Comparison of ENCODE assay signal across 1 cellular context in genomic region chr11:96287796-96288439, GRCh38.
TF ChIP-seq lines count a peak whose summit lies in the region.

No MANE protein-coding gene starts in this region.

TF ChIP-seq in SK-N-SH, 30 proteins besides CTCF, POLR2A, EP300 and RAD21 (continued from another document):
- TF ChIP-seq IRF3 (IDR thresholded peaks at IDR 0.05; ENCODE audit: low read depth, low read length) = no peak
- TF ChIP-seq EZH2phosphoT487 (IDR thresholded peaks at IDR 0.05; ENCODE audit: borderline replicate concordance, low read depth) = no peak
- TF ChIP-seq RCOR1 (IDR thresholded peaks at IDR 0.05; ENCODE audit: low read length) = no peak
- TF ChIP-seq CHD2 (IDR thresholded peaks at IDR 0.05; ENCODE audit: low read length, partially characterized antibody) = no peak
- TF ChIP-seq JUND (IDR thresholded peaks at IDR 0.05) = no peak
- no peak for TF ChIP-seq GABPA (IDR thresholded peaks at IDR 0.05; ENCODE audit: low read depth)
- TF ChIP-seq RXRA (IDR thresholded peaks at IDR 0.05; ENCODE audit: borderline replicate concordance, low read depth) = no peak
